ENCODE assay signal across 11 cellular contexts in genomic region chr18:6406075-6406909, GRCh38.
DNase-seq lines count a peak whose midpoint lies in the region; ATAC-seq and TF ChIP-seq lines count a peak whose summit lies in the region.
"Had no signal": no experiment of that assay in that cellular context is flagged by ENCODE, and none has a peak within 500 bp of the region (broad histone marks: within the 10 kb centered on the region; RNA-seq: fewer than 3 reads in every experiment).

No MANE protein-coding gene starts in this region.

- DNase-seq in AG20443 (ENCODE audit: low spot score) (peak; percentile 68), NCI-H226 (peak; percentile 47), choroid plexus epithelial cell (ENCODE audit: low read depth) (peak; percentile 54), medulla oblongata (ENCODE audit: extremely low spot score) (peak; percentile 9), ecto neural progenitor cell (ENCODE audit: low spot score) (no peak), MV-4-11 (lab: John Stamatoyannopoulos, UW) (no peak), COLO668 (lab: John Stamatoyannopoulos, UW; ENCODE audit: unreplicated experiment) (no peak)
- DNase-seq: GDM1 had no signal

- H3K4me3 ChIP-seq in choroid plexus epithelial cell (ENCODE audit: low read depth, low read length), result no peak overlapping the region

- no peak for ATAC-seq in HG02870 (IDR thresholded peaks at IDR 0.05; ENCODE audit: unreplicated experiment)
- ATAC-seq: activated naive CD4-positive, alpha-beta T cell treated with anti-CD3 and anti-CD28 coated beads, Interleukin-2, amount 50 U/mL, for 72 hours; stimulated activated effector memory CD8-positive, alpha-beta T cell treated with anti-CD3 and anti-CD28 coated beads, Interleukin-12 subunit alpha, Interleukin-12 subunit beta, amount 100 ng/mL, for 72 hours had no signal

- TF ChIP-seq CTCF in choroid plexus epithelial cell (conservative IDR thresholded peaks at IDR 0.05; ENCODE audit: low read depth, low read length), result no peak

Comparison
In these comparisons a context has a peak if more than half of its experiments do, and no peak if none do; other contexts are left out.
1. DNase-seq: peak in AG20443 (single experiment), NCI-H226 (single experiment), choroid plexus epithelial cell (single experiment) and medulla oblongata (single experiment); none in ecto neural progenitor cell (single experiment), MV-4-11 (single experiment) and COLO668 (single experiment).